1 cellular context compared by ENCODE assay signal in the genomic region with DNA sequence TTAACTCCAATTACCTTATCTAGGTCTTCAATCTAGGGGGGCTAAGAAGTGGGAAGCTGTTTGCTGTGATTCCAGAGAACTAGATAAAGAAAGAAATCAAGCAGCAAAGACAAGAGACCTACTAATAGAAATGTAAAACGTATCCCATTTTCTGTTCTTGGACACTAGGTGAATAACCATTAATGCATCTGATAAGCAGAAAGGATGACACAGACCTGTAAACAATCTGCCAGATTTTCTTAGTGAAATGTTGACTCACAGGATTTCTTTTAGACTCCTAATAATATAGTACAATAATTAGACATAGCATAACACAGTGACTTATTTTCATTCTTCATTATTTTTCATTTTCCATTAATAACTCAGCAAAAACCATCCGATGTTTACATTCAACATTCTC.
TF ChIP-seq lines count a peak whose summit lies in the region.

No MANE protein-coding gene starts in this region.

TF ChIP-seq in H1, 55 proteins besides CTCF, POLR2A, EP300 and RAD21:
- TF ChIP-seq RBBP5 (IDR thresholded peaks at IDR 0.05; ENCODE audit: borderline replicate concordance, low read depth, low read length): no peak
- TF ChIP-seq KDM1A (IDR thresholded peaks at IDR 0.05; ENCODE audit: borderline replicate concordance, low read length): no peak
- TF ChIP-seq, protein P1, sequence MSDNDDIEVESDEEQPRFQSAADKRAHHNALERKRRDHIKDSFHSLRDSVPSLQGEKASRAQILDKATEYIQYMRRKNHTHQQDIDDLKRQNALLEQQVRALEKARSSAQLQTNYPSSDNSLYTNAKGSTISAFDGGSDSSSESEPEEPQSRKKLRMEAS (IDR thresholded peaks at IDR 0.05): no peak
- TF ChIP-seq HDAC2 (IDR thresholded peaks at IDR 0.05; ENCODE audit: borderline replicate concordance in 1 of 2, low read depth in 2 of 2, low read length in 2 of 2): no peak
- TF ChIP-seq ASH2L (IDR thresholded peaks at IDR 0.05; ENCODE audit: low read length): no peak
- TF ChIP-seq KDM4A (IDR thresholded peaks at IDR 0.05; ENCODE audit: low read depth, low read length, severe bottlenecking): no peak
- no peak for TF ChIP-seq POLR2AphosphoS5 (IDR thresholded peaks at IDR 0.05; ENCODE audit: low read depth, low read length)
- TF ChIP-seq, protein P2, sequence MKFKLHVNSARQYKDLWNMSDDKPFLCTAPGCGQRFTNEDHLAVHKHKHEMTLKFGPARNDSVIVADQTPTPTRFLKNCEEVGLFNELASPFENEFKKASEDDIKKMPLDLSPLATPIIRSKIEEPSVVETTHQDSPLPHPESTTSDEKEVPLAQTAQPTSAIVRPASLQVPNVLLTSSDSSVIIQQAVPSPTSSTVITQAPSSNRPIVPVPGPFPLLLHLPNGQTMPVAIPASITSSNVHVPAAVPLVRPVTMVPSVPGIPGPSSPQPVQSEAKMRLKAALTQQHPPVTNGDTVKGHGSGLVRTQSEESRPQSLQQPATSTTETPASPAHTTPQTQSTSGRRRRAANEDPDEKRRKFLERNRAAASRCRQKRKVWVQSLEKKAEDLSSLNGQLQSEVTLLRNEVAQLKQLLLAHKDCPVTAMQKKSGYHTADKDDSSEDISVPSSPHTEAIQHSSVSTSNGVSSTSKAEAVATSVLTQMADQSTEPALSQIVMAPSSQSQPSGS (IDR thresholded peaks at IDR 0.05; ENCODE audit: low read length): no peak
- no peak for TF ChIP-seq SAP30 (IDR thresholded peaks at IDR 0.05; ENCODE audit: insufficient read depth, insufficient replicate concordance, low read length)
- TF ChIP-seq KDM5A (IDR thresholded peaks at IDR 0.05; ENCODE audit: low read length): no peak
- TF ChIP-seq, protein P3, sequence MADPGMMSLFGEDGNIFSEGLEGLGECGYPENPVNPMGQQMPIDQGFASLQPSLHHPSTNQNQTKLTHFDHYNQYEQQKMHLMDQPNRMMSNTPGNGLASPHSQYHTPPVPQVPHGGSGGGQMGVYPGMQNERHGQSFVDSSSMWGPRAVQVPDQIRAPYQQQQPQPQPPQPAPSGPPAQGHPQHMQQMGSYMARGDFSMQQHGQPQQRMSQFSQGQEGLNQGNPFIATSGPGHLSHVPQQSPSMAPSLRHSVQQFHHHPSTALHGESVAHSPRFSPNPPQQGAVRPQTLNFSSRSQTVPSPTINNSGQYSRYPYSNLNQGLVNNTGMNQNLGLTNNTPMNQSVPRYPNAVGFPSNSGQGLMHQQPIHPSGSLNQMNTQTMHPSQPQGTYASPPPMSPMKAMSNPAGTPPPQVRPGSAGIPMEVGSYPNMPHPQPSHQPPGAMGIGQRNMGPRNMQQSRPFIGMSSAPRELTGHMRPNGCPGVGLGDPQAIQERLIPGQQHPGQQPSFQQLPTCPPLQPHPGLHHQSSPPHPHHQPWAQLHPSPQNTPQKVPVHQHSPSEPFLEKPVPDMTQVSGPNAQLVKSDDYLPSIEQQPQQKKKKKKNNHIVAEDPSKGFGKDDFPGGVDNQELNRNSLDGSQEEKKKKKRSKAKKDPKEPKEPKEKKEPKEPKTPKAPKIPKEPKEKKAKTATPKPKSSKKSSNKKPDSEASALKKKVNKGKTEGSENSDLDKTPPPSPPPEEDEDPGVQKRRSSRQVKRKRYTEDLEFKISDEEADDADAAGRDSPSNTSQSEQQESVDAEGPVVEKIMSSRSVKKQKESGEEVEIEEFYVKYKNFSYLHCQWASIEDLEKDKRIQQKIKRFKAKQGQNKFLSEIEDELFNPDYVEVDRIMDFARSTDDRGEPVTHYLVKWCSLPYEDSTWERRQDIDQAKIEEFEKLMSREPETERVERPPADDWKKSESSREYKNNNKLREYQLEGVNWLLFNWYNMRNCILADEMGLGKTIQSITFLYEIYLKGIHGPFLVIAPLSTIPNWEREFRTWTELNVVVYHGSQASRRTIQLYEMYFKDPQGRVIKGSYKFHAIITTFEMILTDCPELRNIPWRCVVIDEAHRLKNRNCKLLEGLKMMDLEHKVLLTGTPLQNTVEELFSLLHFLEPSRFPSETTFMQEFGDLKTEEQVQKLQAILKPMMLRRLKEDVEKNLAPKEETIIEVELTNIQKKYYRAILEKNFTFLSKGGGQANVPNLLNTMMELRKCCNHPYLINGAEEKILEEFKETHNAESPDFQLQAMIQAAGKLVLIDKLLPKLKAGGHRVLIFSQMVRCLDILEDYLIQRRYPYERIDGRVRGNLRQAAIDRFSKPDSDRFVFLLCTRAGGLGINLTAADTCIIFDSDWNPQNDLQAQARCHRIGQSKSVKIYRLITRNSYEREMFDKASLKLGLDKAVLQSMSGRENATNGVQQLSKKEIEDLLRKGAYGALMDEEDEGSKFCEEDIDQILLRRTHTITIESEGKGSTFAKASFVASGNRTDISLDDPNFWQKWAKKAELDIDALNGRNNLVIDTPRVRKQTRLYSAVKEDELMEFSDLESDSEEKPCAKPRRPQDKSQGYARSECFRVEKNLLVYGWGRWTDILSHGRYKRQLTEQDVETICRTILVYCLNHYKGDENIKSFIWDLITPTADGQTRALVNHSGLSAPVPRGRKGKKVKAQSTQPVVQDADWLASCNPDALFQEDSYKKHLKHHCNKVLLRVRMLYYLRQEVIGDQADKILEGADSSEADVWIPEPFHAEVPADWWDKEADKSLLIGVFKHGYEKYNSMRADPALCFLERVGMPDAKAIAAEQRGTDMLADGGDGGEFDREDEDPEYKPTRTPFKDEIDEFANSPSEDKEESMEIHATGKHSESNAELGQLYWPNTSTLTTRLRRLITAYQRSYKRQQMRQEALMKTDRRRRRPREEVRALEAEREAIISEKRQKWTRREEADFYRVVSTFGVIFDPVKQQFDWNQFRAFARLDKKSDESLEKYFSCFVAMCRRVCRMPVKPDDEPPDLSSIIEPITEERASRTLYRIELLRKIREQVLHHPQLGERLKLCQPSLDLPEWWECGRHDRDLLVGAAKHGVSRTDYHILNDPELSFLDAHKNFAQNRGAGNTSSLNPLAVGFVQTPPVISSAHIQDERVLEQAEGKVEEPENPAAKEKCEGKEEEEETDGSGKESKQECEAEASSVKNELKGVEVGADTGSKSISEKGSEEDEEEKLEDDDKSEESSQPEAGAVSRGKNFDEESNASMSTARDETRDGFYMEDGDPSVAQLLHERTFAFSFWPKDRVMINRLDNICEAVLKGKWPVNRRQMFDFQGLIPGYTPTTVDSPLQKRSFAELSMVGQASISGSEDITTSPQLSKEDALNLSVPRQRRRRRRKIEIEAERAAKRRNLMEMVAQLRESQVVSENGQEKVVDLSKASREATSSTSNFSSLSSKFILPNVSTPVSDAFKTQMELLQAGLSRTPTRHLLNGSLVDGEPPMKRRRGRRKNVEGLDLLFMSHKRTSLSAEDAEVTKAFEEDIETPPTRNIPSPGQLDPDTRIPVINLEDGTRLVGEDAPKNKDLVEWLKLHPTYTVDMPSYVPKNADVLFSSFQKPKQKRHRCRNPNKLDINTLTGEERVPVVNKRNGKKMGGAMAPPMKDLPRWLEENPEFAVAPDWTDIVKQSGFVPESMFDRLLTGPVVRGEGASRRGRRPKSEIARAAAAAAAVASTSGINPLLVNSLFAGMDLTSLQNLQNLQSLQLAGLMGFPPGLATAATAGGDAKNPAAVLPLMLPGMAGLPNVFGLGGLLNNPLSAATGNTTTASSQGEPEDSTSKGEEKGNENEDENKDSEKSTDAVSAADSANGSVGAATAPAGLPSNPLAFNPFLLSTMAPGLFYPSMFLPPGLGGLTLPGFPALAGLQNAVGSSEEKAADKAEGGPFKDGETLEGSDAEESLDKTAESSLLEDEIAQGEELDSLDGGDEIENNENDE (IDR thresholded peaks at IDR 0.05; ENCODE audit: insufficient replicate concordance, low read length): no peak
- TF ChIP-seq CHD1 (IDR thresholded peaks at IDR 0.05; ENCODE audit: low read depth, low read length): no peak
- no peak for TF ChIP-seq SIRT6 (IDR thresholded peaks at IDR 0.05; ENCODE audit: low read length)
- no peak for TF ChIP-seq BRCA1 (IDR thresholded peaks at IDR 0.05; ENCODE audit: low read depth, low read length)
- TF ChIP-seq CBX5 (IDR thresholded peaks at IDR 0.05; ENCODE audit: low read depth, low read length): no peak
- no peak for TF ChIP-seq TCF12 (IDR thresholded peaks at IDR 0.05; ENCODE audit: low read depth, low read length)
- no peak for TF ChIP-seq ZNF274 (IDR thresholded peaks at IDR 0.05; ENCODE audit: borderline replicate concordance, extremely low read depth, low read length)
- TF ChIP-seq SRF (IDR thresholded peaks at IDR 0.05; ENCODE audit: low read depth, low read length): no peak
